In genomic region chr1:24580756-24581155, GRCh38 we compare ENCODE assay signal across 21 cellular contexts. TPM values are rescaled to one million over a fixed set of nuclear protein-coding genes. Genes with fewer than 3 reads are reported as not detected.
"Had no signal": no experiment of that assay in that cellular context is flagged by ENCODE, and none has a peak within 500 bp of the region (broad histone marks: within the 10 kb centered on the region; RNA-seq: fewer than 3 reads in every experiment).

No MANE protein-coding gene starts in this region.

- DNase-seq: IMR-90, Karpas-422, KG1, MG63, NCI-H1092 treated with DMSO at 0.1 percent for 48 hours, NCI-H1436, NCI-H187, NCI-H2029, NCI-H2081 treated with DMSO at 0.1 percent for 48 hours, NCI-H2171, NCI-H226, NCI-H446, NCI-H510A, NCI-H524 treated with DMSO at 0.1 percent for 48 hours, NCI-H69, NCI-H774, Right ventricle myocardium superior, RPMI8226, SIG-M5 had no signal

- H3K9me3 ChIP-seq: MG63, SJSA1 had no signal

- H3K27ac ChIP-seq: SJSA1, SK-N-MC had no signal

- H3K4me3 ChIP-seq: MG63, SJSA1, SK-N-MC had no signal

- H3K4me1 ChIP-seq: SJSA1 had no signal

- H3K36me3 ChIP-seq: MG63, SJSA1 had no signal

- H3K27me3 ChIP-seq: SJSA1 had no signal

RNA-seq across cellular contexts. Expression of gene NCMAP, which starts 24.9 kb away (rescaled TPM):
- total RNA-seq: IMR-90 had no signal
